Comparison of ENCODE assay signal across 1 cellular context in the genomic region with DNA sequence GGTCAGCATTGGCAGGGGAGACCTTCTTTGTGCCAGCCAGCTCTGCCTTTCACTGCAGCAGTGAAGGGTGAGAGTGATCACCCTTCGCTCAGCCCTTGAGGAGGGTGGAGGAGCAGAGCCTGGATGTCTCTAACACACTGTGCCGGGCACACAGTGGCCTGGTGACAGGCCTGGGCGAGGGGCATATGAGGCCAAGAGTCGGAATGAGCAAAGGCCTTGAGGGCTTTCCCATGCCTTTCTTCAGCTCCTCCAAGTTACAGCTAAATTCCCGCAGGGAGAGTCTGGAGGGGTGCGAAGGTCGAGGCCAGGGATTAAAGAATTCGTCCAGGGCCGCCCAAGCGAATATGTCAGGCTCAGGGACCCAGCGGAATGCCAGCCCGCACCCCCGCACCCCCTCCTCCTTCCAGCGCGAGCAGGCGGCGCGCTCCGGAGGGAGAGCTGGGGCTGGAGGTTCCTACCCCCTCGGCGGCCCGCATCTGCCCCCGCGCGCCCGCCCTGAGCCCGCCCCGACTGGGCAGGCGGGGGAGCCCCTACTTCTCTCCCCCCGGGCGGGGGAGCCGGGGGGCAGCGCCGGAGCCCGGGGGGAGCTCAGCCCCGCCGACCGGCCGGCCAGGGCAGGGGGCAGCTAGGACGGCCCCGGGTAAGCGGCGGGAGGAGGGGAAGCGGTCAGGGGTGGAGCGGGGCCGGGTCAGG.
TF ChIP-seq lines count a peak whose summit lies in the region.

A gene with protein sequence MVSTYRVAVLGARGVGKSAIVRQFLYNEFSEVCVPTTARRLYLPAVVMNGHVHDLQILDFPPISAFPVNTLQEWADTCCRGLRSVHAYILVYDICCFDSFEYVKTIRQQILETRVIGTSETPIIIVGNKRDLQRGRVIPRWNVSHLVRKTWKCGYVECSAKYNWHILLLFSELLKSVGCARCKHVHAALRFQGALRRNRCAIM (plus strand): TSS at position 401 of the 693 bp plus-strand sequence. CDS start 3,546 bp downstream, outside the sequence.

TF ChIP-seq in HepG2, 621 proteins besides CTCF, POLR2A, EP300 and RAD21 (continued from another document):
- TF ChIP-seq, protein P1, sequence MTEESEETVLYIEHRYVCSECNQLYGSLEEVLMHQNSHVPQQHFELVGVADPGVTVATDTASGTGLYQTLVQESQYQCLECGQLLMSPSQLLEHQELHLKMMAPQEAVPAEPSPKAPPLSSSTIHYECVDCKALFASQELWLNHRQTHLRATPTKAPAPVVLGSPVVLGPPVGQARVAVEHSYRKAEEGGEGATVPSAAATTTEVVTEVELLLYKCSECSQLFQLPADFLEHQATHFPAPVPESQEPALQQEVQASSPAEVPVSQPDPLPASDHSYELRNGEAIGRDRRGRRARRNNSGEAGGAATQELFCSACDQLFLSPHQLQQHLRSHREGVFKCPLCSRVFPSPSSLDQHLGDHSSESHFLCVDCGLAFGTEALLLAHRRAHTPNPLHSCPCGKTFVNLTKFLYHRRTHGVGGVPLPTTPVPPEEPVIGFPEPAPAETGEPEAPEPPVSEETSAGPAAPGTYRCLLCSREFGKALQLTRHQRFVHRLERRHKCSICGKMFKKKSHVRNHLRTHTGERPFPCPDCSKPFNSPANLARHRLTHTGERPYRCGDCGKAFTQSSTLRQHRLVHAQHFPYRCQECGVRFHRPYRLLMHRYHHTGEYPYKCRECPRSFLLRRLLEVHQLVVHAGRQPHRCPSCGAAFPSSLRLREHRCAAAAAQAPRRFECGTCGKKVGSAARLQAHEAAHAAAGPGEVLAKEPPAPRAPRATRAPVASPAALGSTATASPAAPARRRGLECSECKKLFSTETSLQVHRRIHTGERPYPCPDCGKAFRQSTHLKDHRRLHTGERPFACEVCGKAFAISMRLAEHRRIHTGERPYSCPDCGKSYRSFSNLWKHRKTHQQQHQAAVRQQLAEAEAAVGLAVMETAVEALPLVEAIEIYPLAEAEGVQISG (CRISPR knock-in tag; IDR thresholded peaks at IDR 0.05) = peak; percentile 55
- TF ChIP-seq NFE2L1 (CRISPR knock-in tag; IDR thresholded peaks at IDR 0.05; ENCODE audit: borderline replicate concordance) (no peak), KMT2B (CRISPR knock-in tag; IDR thresholded peaks at IDR 0.05) (peak; percentile 59; the same call in 1 of the 2 replicates), XRCC5 (optimal IDR thresholded peaks at IDR 0.05; ENCODE audit: low read length) (peak; percentile 55), PITX1 (CRISPR knock-in tag; IDR thresholded peaks at IDR 0.05) (peak; percentile 92), ZNF788 (CRISPR knock-in tag; IDR thresholded peaks at IDR 0.05; ENCODE audit: borderline replicate concordance) (peak; percentile 59), ZNF777 (CRISPR knock-in tag; IDR thresholded peaks at IDR 0.05) (peak; percentile 17; the same call in 1 of the 2 replicates), ZNF432 (CRISPR knock-in tag; IDR thresholded peaks at IDR 0.05; ENCODE audit: borderline replicate concordance) (no peak), SOX13 (IDR thresholded peaks at IDR 0.05) (no peak), SOX13 (CRISPR knock-in tag; conservative IDR thresholded peaks at IDR 0.05 in 1 of 2, IDR thresholded peaks at IDR 0.05 in 1 of 2) (peak in 1 of 2 experiments; percentile 25; a peak in 1 of 4 replicates), HNRNPLL (IDR thresholded peaks at IDR 0.05; ENCODE audit: low read depth, low read length, poor library complexity, severe bottlenecking) (peak; percentile 16), SP5 (CRISPR knock-in tag; IDR thresholded peaks at IDR 0.05; ENCODE audit: borderline replicate concordance, low read depth) (no peak), MEIS2 (CRISPR knock-in tag; IDR thresholded peaks at IDR 0.05) (0 out of 2 replicates have a peak, but pooled peaks have one; percentile 36), ZNF891 (CRISPR knock-in tag; IDR thresholded peaks at IDR 0.05) (0 out of 2 replicates have a peak, but pooled peaks have one; percentile 52), SOX6 (IDR thresholded peaks at IDR 0.05) (no peak), SOX6 (CRISPR knock-in tag; IDR thresholded peaks at IDR 0.05) (0 out of 2 replicates have a peak, but pooled peaks have one; percentile 18), ZNF839 (CRISPR knock-in tag; IDR thresholded peaks at IDR 0.05; ENCODE audit: borderline replicate concordance) (no peak), MAFK (conservative IDR thresholded peaks at IDR 0.05 in 1 of 2, IDR thresholded peaks at IDR 0.05 in 1 of 2; ENCODE audit: low read length in 2 of 2) (no peak), ZNF451 (CRISPR knock-in tag; IDR thresholded peaks at IDR 0.05) (0 out of 2 replicates have a peak, but pooled peaks have one; percentile 20), ZMYM3 (CRISPR knock-in tag; IDR thresholded peaks at IDR 0.05) (peak; percentile 81), RBFOX2 (IDR thresholded peaks at IDR 0.05; ENCODE audit: low read depth, low read length) (0 out of 2 replicates have a peak, but pooled peaks have one; percentile 53), NAIF1 (CRISPR knock-in tag; IDR thresholded peaks at IDR 0.05; ENCODE audit: borderline replicate concordance) (no peak), MLLT10 (CRISPR knock-in tag; IDR thresholded peaks at IDR 0.05) (no peak), BCL6 (CRISPR knock-in tag; IDR thresholded peaks at IDR 0.05) (0 out of 2 replicates have a peak, but pooled peaks have one; percentile 22)
- TF ChIP-seq, protein P2, sequence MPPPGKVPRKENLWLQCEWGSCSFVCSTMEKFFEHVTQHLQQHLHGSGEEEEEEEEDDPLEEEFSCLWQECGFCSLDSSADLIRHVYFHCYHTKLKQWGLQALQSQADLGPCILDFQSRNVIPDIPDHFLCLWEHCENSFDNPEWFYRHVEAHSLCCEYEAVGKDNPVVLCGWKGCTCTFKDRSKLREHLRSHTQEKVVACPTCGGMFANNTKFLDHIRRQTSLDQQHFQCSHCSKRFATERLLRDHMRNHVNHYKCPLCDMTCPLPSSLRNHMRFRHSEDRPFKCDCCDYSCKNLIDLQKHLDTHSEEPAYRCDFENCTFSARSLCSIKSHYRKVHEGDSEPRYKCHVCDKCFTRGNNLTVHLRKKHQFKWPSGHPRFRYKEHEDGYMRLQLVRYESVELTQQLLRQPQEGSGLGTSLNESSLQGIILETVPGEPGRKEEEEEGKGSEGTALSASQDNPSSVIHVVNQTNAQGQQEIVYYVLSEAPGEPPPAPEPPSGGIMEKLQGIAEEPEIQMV (CRISPR knock-in tag; IDR thresholded peaks at IDR 0.05; ENCODE audit: low read depth) = no peak
- TF ChIP-seq, protein P3, sequence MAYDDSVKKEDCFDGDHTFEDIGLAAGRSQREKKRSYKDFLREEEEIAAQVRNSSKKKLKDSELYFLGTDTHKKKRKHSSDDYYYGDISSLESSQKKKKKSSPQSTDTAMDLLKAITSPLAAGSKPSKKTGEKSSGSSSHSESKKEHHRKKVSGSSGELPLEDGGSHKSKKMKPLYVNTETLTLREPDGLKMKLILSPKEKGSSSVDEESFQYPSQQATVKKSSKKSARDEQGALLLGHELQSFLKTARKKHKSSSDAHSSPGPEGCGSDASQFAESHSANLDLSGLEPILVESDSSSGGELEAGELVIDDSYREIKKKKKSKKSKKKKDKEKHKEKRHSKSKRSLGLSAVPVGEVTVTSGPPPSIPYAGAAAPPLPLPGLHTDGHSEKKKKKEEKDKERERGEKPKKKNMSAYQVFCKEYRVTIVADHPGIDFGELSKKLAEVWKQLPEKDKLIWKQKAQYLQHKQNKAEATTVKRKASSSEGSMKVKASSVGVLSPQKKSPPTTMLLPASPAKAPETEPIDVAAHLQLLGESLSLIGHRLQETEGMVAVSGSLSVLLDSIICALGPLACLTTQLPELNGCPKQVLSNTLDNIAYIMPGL (CRISPR knock-in tag; IDR thresholded peaks at IDR 0.05; ENCODE audit: borderline replicate concordance in 1 of 2, low read depth in 1 of 2) = peak; percentile 15 to 54; a peak in 1 of 4 replicates
- TF ChIP-seq, protein P4, sequence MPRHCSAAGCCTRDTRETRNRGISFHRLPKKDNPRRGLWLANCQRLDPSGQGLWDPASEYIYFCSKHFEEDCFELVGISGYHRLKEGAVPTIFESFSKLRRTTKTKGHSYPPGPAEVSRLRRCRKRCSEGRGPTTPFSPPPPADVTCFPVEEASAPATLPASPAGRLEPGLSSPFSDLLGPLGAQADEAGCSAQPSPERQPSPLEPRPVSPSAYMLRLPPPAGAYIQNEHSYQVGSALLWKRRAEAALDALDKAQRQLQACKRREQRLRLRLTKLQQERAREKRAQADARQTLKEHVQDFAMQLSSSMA (CRISPR knock-in tag; IDR thresholded peaks at IDR 0.05) = 0 out of 2 replicates have a peak, but pooled peaks have one; percentile 27
- TF ChIP-seq, protein P5, sequence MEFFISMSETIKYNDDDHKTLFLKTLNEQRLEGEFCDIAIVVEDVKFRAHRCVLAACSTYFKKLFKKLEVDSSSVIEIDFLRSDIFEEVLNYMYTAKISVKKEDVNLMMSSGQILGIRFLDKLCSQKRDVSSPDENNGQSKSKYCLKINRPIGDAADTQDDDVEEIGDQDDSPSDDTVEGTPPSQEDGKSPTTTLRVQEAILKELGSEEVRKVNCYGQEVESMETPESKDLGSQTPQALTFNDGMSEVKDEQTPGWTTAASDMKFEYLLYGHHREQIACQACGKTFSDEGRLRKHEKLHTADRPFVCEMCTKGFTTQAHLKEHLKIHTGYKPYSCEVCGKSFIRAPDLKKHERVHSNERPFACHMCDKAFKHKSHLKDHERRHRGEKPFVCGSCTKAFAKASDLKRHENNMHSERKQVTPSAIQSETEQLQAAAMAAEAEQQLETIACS (CRISPR knock-in tag; IDR thresholded peaks at IDR 0.05) = peak; percentile 46; the same call in 1 of the 2 replicates
- TF ChIP-seq, protein P6, sequence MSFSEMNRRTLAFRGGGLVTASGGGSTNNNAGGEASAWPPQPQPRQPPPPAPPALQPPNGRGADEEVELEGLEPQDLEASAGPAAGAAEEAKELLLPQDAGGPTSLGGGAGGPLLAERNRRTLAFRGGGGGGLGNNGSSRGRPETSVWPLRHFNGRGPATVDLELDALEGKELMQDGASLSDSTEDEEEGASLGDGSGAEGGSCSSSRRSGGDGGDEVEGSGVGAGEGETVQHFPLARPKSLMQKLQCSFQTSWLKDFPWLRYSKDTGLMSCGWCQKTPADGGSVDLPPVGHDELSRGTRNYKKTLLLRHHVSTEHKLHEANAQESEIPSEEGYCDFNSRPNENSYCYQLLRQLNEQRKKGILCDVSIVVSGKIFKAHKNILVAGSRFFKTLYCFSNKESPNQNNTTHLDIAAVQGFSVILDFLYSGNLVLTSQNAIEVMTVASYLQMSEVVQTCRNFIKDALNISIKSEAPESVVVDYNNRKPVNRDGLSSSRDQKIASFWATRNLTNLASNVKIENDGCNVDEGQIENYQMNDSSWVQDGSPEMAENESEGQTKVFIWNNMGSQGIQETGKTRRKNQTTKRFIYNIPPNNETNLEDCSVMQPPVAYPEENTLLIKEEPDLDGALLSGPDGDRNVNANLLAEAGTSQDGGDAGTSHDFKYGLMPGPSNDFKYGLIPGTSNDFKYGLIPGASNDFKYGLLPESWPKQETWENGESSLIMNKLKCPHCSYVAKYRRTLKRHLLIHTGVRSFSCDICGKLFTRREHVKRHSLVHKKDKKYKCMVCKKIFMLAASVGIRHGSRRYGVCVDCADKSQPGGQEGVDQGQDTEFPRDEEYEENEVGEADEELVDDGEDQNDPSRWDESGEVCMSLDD (CRISPR knock-in tag; IDR thresholded peaks at IDR 0.05; ENCODE audit: borderline replicate concordance) = 0 out of 2 replicates have a peak, but pooled peaks have one; percentile 39
- TF ChIP-seq, protein P7, sequence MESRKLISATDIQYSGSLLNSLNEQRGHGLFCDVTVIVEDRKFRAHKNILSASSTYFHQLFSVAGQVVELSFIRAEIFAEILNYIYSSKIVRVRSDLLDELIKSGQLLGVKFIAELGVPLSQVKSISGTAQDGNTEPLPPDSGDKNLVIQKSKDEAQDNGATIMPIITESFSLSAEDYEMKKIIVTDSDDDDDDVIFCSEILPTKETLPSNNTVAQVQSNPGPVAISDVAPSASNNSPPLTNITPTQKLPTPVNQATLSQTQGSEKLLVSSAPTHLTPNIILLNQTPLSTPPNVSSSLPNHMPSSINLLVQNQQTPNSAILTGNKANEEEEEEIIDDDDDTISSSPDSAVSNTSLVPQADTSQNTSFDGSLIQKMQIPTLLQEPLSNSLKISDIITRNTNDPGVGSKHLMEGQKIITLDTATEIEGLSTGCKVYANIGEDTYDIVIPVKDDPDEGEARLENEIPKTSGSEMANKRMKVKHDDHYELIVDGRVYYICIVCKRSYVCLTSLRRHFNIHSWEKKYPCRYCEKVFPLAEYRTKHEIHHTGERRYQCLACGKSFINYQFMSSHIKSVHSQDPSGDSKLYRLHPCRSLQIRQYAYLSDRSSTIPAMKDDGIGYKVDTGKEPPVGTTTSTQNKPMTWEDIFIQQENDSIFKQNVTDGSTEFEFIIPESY (CRISPR knock-in tag; IDR thresholded peaks at IDR 0.05) = no peak
- TF ChIP-seq, protein P8, sequence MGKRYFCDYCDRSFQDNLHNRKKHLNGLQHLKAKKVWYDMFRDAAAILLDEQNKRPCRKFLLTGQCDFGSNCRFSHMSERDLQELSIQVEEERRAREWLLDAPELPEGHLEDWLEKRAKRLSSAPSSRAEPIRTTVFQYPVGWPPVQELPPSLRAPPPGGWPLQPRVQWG (CRISPR knock-in tag; IDR thresholded peaks at IDR 0.05; ENCODE audit: borderline replicate concordance, low read depth) = no peak
- TF ChIP-seq, protein P9, sequence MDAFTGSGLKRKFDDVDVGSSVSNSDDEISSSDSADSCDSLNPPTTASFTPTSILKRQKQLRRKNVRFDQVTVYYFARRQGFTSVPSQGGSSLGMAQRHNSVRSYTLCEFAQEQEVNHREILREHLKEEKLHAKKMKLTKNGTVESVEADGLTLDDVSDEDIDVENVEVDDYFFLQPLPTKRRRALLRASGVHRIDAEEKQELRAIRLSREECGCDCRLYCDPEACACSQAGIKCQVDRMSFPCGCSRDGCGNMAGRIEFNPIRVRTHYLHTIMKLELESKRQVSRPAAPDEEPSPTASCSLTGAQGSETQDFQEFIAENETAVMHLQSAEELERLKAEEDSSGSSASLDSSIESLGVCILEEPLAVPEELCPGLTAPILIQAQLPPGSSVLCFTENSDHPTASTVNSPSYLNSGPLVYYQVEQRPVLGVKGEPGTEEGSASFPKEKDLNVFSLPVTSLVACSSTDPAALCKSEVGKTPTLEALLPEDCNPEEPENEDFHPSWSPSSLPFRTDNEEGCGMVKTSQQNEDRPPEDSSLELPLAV (CRISPR knock-in tag; conservative IDR thresholded peaks at IDR 0.05; ENCODE audit: low read depth) = no peak
- TF ChIP-seq, protein P10, sequence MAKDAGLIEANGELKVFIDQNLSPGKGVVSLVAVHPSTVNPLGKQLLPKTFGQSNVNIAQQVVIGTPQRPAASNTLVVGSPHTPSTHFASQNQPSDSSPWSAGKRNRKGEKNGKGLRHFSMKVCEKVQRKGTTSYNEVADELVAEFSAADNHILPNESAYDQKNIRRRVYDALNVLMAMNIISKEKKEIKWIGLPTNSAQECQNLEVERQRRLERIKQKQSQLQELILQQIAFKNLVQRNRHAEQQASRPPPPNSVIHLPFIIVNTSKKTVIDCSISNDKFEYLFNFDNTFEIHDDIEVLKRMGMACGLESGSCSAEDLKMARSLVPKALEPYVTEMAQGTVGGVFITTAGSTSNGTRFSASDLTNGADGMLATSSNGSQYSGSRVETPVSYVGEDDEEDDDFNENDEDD (CRISPR knock-in tag; IDR thresholded peaks at IDR 0.05; ENCODE audit: borderline replicate concordance) = peak; percentile 48; the same call in 1 of the 2 replicates
